In genomic region chr6:30770164-30770563, GRCh38 we compare ENCODE assay signal across 10 cellular contexts. TPM values are rescaled to one million over a fixed set of nuclear protein-coding genes. Genes with fewer than 3 reads are reported as not detected.
DNase-seq lines count a peak whose midpoint lies in the region; ATAC-seq and TF ChIP-seq lines count a peak whose summit lies in the region.
"Had no signal": no experiment of that assay in that cellular context is flagged by ENCODE, and none has a peak within 500 bp of the region (broad histone marks: within the 10 kb centered on the region; RNA-seq: fewer than 3 reads in every experiment).

No MANE protein-coding gene starts in this region.

- WGBS in testis, 2 donors, result 88 to 96% methylated on average over 2 of the region's 2 CpGs

- no peaks in the 10 kb centered on the region for H3K27me3 Mint-ChIP-seq in natural killer cell treated with Interleukin-12 subunit alpha and Interleukin-12 subunit beta and Interleukin-15 and Interleukin-18, amount 100 ng/mL, for 72 hours
- peaks cover 0 to 1% of the 10 kb centered on the region in 2 donors for H3K27me3 Mint-ChIP-seq in natural killer cell (ENCODE audit: low read depth in 2 of 2)

- no peaks in the 10 kb centered on the region for H3K9me3 ChIP-seq in adipocyte (ENCODE audit: control insufficient read depth, low read length)
- H3K9me3 ChIP-seq in left lung, result no peaks in the 10 kb centered on the region
- H3K9me3 ChIP-seq in uterus, result no peaks in the 10 kb centered on the region
- H3K9me3 ChIP-seq in OCI-LY7 (ENCODE audit: low read length), result no peaks in the 10 kb centered on the region
- H3K9me3 ChIP-seq in testis, result no peaks in the 10 kb centered on the region

- peak overlapping the region; percentile 40 for H3K9ac ChIP-seq in adipocyte (ENCODE audit: low read length)

- no peaks in the 10 kb centered on the region for H3K36me3 Mint-ChIP-seq in natural killer cell treated with Interleukin-12 subunit alpha and Interleukin-12 subunit beta and Interleukin-15 and Interleukin-18, amount 100 ng/mL, for 72 hours
- H3K36me3 Mint-ChIP-seq in natural killer cell, result no peaks in the 10 kb centered on the region

- BruUV-seq in OCI-LY7 (replicated peaks; lab: Mats Ljungman, UMichigan), result no TSS peak

- no peaks in the 10 kb centered on the region for H3K9me2 ChIP-seq in OCI-LY7 (ENCODE audit: insufficient read depth, low read length)

- no peak for TF ChIP-seq CTCF in natural killer cell (IDR thresholded peaks at IDR 0.05)
- no peak for TF ChIP-seq CTCF in left lung (IDR thresholded peaks at IDR 0.05)
- TF ChIP-seq CTCF in uterus (IDR thresholded peaks at IDR 0.05), result no peak
- TF ChIP-seq CTCF in OCI-LY7 (conservative IDR thresholded peaks at IDR 0.05; ENCODE audit: low read length), result no peak
- TF ChIP-seq CTCF in testis (IDR thresholded peaks at IDR 0.05), result no peak

- peak overlapping the region; percentile 83 for H3K4me3 Mint-ChIP-seq in natural killer cell treated with Interleukin-12 subunit alpha and Interleukin-12 subunit beta and Interleukin-15 and Interleukin-18, amount 100 ng/mL, for 72 hours
- H3K4me3 Mint-ChIP-seq in natural killer cell, result no peak overlapping the region

- DNase-seq in natural killer cell treated with Interleukin-12 subunit alpha and Interleukin-12 subunit beta and Interleukin-15 and Interleukin-18, amount 100 ng/mL, for 72 hours (ENCODE audit: low spot score), result no peak
- DNase-seq in natural killer cell (no peak), adipocyte (ENCODE audit: low read depth) (no peak), left lung (no peak), uterus (no peak), OCI-LY7 (ENCODE audit: low spot score) (no peak), testis (no peak), NCI-H1694 (lab: John Stamatoyannopoulos, UW) (no peak)
- DNase-seq: DMS79, NCI-H748 treated with DMSO at 0.1 percent for 48 hours had no signal

- H3K4me1 ChIP-seq in adipocyte (ENCODE audit: control insufficient read depth, insufficient read depth, low read length) (peaks cover 24% of the 10 kb centered on the region), left lung (peaks cover 15 to 37% of the 10 kb centered on the region in 2 donors), uterus (peaks cover 3 to 11% of the 10 kb centered on the region in 2 donors), OCI-LY7 (ENCODE audit: insufficient read depth, low read length, poor library complexity, severe bottlenecking) (peaks cover 8% of the 10 kb centered on the region), testis (peaks cover 3% of the 10 kb centered on the region)

- ATAC-seq in natural killer cell treated with Interleukin-12 subunit alpha and Interleukin-12 subunit beta and Interleukin-15 and Interleukin-18, amount 100 ng/mL, for 72 hours, result peak in 1 of 2 donors; percentile 59
- ATAC-seq in natural killer cell, result no peak
- ATAC-seq in left lung, result no peak

- no peak overlapping the region for H3K4me2 ChIP-seq in OCI-LY7 (ENCODE audit: low read length)

- POLR2A ChIA-PET in OCI-LY7 (lab: Charles Lee), result interaction anchor here (1.1 kb wide), 1 partner anchor 13 kb away, joined by 5 read pairs; no protein-coding TSS in a partner anchor

- H3K27ac ChIP-seq in left lung, result peak overlapping the region; percentile 15 to 80
- peak overlapping the region; percentile 88 to 89 for H3K27ac ChIP-seq in uterus
- no peak overlapping the region for H3K27ac ChIP-seq in OCI-LY7 (ENCODE audit: low read depth, low read length, poor library complexity, severe bottlenecking)
- H3K27ac ChIP-seq in testis, result no peak overlapping the region

- TF ChIP-seq POLR2A in uterus (IDR thresholded peaks at IDR 0.05) (no peak), testis (IDR thresholded peaks at IDR 0.05) (no peak)

- H3K36me3 ChIP-seq in adipocyte (ENCODE audit: control insufficient read depth, insufficient read depth, low read length, severe bottlenecking) (no peaks in the 10 kb centered on the region), left lung (no peaks in the 10 kb centered on the region), uterus (no peaks in the 10 kb centered on the region), OCI-LY7 (ENCODE audit: insufficient read depth, low read length) (no peaks in the 10 kb centered on the region), testis (ENCODE audit: low read depth, missing control alignments) (no peaks in the 10 kb centered on the region)

- no peaks in the 10 kb centered on the region for H3K27me3 ChIP-seq in adipocyte (replicated peaks; ENCODE audit: control insufficient read depth, insufficient read depth, low read length)
- H3K27me3 ChIP-seq in left lung, result no peaks in the 10 kb centered on the region
- H3K27me3 ChIP-seq in uterus, result no peaks in the 10 kb centered on the region
- H3K27me3 ChIP-seq in testis, result no peaks in the 10 kb centered on the region

- H3K9me3 Mint-ChIP-seq in natural killer cell treated with Interleukin-12 subunit alpha and Interleukin-12 subunit beta and Interleukin-15 and Interleukin-18, amount 100 ng/mL, for 72 hours, result no peaks in the 10 kb centered on the region
- H3K9me3 Mint-ChIP-seq in natural killer cell, result no peaks in the 10 kb centered on the region

- no peak overlapping the region for H3K4me3 ChIP-seq in adipocyte (ENCODE audit: low read length)
- no peak overlapping the region for H3K4me3 ChIP-seq in left lung
- H3K4me3 ChIP-seq in uterus, result no peak overlapping the region
- H3K4me3 ChIP-seq in OCI-LY7 (ENCODE audit: low read depth, low read length, poor library complexity, severe bottlenecking), result no peak overlapping the region
- H3K4me3 ChIP-seq in testis, result no peak overlapping the region

- peaks cover 49 to 59% of the 10 kb centered on the region in 2 donors for H3K4me1 Mint-ChIP-seq in natural killer cell treated with Interleukin-12 subunit alpha and Interleukin-12 subunit beta and Interleukin-15 and Interleukin-18, amount 100 ng/mL, for 72 hours (ENCODE audit: low read depth in 2 of 2)
- peaks cover 30 to 32% of the 10 kb centered on the region in 2 donors for H3K4me1 Mint-ChIP-seq in natural killer cell

- no peaks in the 10 kb centered on the region for H3K79me2 ChIP-seq in OCI-LY7 (ENCODE audit: insufficient read depth, low read depth, low read length)

- CTCF ChIA-PET in OCI-LY7 (lab: Charles Lee; ENCODE audit: unreplicated experiment), result no interaction called here

- H3K27ac Mint-ChIP-seq in natural killer cell treated with Interleukin-12 subunit alpha and Interleukin-12 subunit beta and Interleukin-15 and Interleukin-18, amount 100 ng/mL, for 72 hours, result peak overlapping the region; percentile 80 to 85
- H3K27ac Mint-ChIP-seq in natural killer cell, result peak overlapping the region in 1 of 2 donors; percentile 68

- no peak overlapping the region for H2AFZ ChIP-seq in OCI-LY7 (ENCODE audit: low read length)

- H4K20me1 ChIP-seq in OCI-LY7 (ENCODE audit: insufficient read depth, low read length), result no peaks in the 10 kb centered on the region

- intact Hi-C loops in natural killer cell (cut with micrococcal nuclease), result no loop called here
- intact Hi-C loops in left lung (cut with DNase I), result no loop called here
- intact Hi-C loops in uterus (cut with DNase I; ENCODE audit: low total_unique reads), result no loop called here
- intact Hi-C loops in OCI-LY7 (cut with micrococcal nuclease; ENCODE audit: unreplicated experiment), result no loop called here
- intact Hi-C loops in testis (cut with DNase I; ENCODE audit: low total_unique reads), result no loop called here

RNA-seq across cellular contexts. Expression of gene IER3, which starts 25.8 kb away (rescaled TPM):
- total RNA-seq in natural killer cell treated with Interleukin-12 subunit alpha and Interleukin-12 subunit beta and Interleukin-15 and Interleukin-18, amount 100 ng/mL, for 72 hours, result 100 to 1,000 TPM; 128 to 346 TPM
- 100 to 1,000 TPM in 1 of 3 donors, 10 to 100 TPM in 2; 39.7 to 105 (median 66.5) TPM for total RNA-seq in natural killer cell
- 10 to 100 TPM; 36.1 to 77.0 TPM for total RNA-seq in left lung
- 10 to 100 TPM in 2 of 4 donors, 1 to 10 TPM in 1, under 1 TPM in 1; 0.88 to 23.8 (median 10.4) TPM for total RNA-seq in uterus
- 0.51 and 2.8 TPM in 2 replicates for total RNA-seq in OCI-LY7 (2014; rRNA removed; shearing (Covaris generic))
- 1.3 and 1.6 TPM in 2 replicates for total RNA-seq in OCI-LY7 (2022)
- 1 to 10 TPM; 1.4 to 7.7 TPM for total RNA-seq in testis
- 11.1 TPM for polyA plus RNA-seq in testis (ENCODE audit: insufficient read depth, low read depth, low replicate concordance)

RNA-seq across cellular contexts. Expression of gene FLOT1, which starts 27.7 kb away (rescaled TPM):
- 100 to 1,000 TPM; 219 to 319 TPM for total RNA-seq in natural killer cell treated with Interleukin-12 subunit alpha and Interleukin-12 subunit beta and Interleukin-15 and Interleukin-18, amount 100 ng/mL, for 72 hours
- total RNA-seq in natural killer cell (100 to 1,000 TPM in 1 of 3 donors, 10 to 100 TPM in 2; 73.1 to 113 (median 94.2) TPM), left lung (100 to 1,000 TPM; 148 to 206 TPM), uterus (100 to 1,000 TPM in 1 of 4 donors, 10 to 100 TPM in 3; 47.1 to 155 (median 64.6) TPM), OCI-LY7 (2022) (108 and 117 TPM in 2 replicates), testis (10 to 100 TPM; 84.1 to 88.1 TPM)
- 66.7 and 70.7 TPM in 2 replicates for total RNA-seq in OCI-LY7 (2014; rRNA removed; shearing (Covaris generic))
- polyA plus RNA-seq in testis (ENCODE audit: insufficient read depth, low read depth, low replicate concordance), result 169 TPM

RNA-seq across cellular contexts. Expression of gene TUBB, which starts 50.0 kb away (rescaled TPM):
- 1,000 to 10,000 TPM in 1 of 2 donors, 100 to 1,000 TPM in 1; 938 to 1,043 TPM for total RNA-seq in natural killer cell treated with Interleukin-12 subunit alpha and Interleukin-12 subunit beta and Interleukin-15 and Interleukin-18, amount 100 ng/mL, for 72 hours
- total RNA-seq in natural killer cell, result 100 to 1,000 TPM; 121 to 168 (median 127) TPM
- 100 to 1,000 TPM; 409 to 602 TPM for total RNA-seq in left lung
- 100 to 1,000 TPM; 130 to 426 (median 290) TPM for total RNA-seq in uterus
- total RNA-seq in OCI-LY7 (2014; rRNA removed; shearing (Covaris generic)), result 1,287 and 1,346 TPM in 2 replicates
- 1,244 and 1,350 TPM in 2 replicates for total RNA-seq in OCI-LY7 (2022)
- total RNA-seq in testis, result 100 to 1,000 TPM; 173 to 252 TPM
- 309 TPM for polyA plus RNA-seq in testis (ENCODE audit: insufficient read depth, low read depth, low replicate concordance)

RNA-seq across cellular contexts. Expression of gene MDC1, which starts 53.1 kb away (rescaled TPM):
- 100 to 1,000 TPM in 1 of 2 donors, 10 to 100 TPM in 1; 64.1 to 118 TPM for total RNA-seq in natural killer cell treated with Interleukin-12 subunit alpha and Interleukin-12 subunit beta and Interleukin-15 and Interleukin-18, amount 100 ng/mL, for 72 hours
- total RNA-seq in natural killer cell (10 to 100 TPM; 61.2 to 77.0 (median 64.5) TPM), left lung (10 to 100 TPM; 28.2 to 38.6 TPM), uterus (10 to 100 TPM in 2 of 4 donors, 1 to 10 TPM in 2; 3.1 to 61.9 (median 10.2) TPM), OCI-LY7 (2022) (107 and 133 TPM in 2 replicates), testis (10 to 100 TPM; 56.6 to 79.3 TPM)
- total RNA-seq in OCI-LY7 (2014; rRNA removed; shearing (Covaris generic)), result 35.0 and 41.6 TPM in 2 replicates
- 155 TPM for polyA plus RNA-seq in testis (ENCODE audit: insufficient read depth, low read depth, low replicate concordance)

Comparison
In these comparisons a context has a peak if more than half of its experiments do, and no peak if none do; other contexts are left out.
1. H3K27ac ChIP-seq: peak in left lung (2 of 2) and uterus (2 of 2); none in OCI-LY7 (single experiment) and testis (0 of 2).